In genomic region chr3:128006471-128007424, GRCh38 we compare ENCODE assay signal across 24 cellular contexts. TPM values are rescaled to one million over a fixed set of nuclear protein-coding genes. Genes with fewer than 3 reads are reported as not detected.
DNase-seq lines count a peak whose midpoint lies in the region; ATAC-seq and TF ChIP-seq lines count a peak whose summit lies in the region.
"Had no signal": no experiment of that assay in that cellular context is flagged by ENCODE, and none has a peak within 500 bp of the region (broad histone marks: within the 10 kb centered on the region; RNA-seq: fewer than 3 reads in every experiment).

No MANE protein-coding gene starts in this region.

- no peak overlapping the region for H2BK20ac ChIP-seq in H9 (ENCODE audit: low read depth, low read length, poor library complexity, severe bottlenecking)

- H3K4me1 ChIP-seq in H9 (ENCODE audit: insufficient read depth, low read length) (no peaks in the 10 kb centered on the region; the same call in 1 of the 2 replicates), prostate gland (replicated peaks) (no peaks in the 10 kb centered on the region)
- H3K4me1 ChIP-seq: esophagus muscularis mucosa had no signal

- no peak for ATAC-seq in GM18858 (IDR thresholded peaks at IDR 0.05; ENCODE audit: unreplicated experiment)
- ATAC-seq in naive thymus-derived CD8-positive, alpha-beta T cell: no peak
- ATAC-seq: activated naive CD4-positive, alpha-beta T cell treated with anti-CD3 and anti-CD28 coated beads, Interleukin-2, amount 50 U/mL, for 72 hours; activated T-cell treated with anti-CD3 and anti-CD28 coated beads, Interleukin-2, amount 50 U/mL, for 4 hours; mucosa of descending colon had no signal

- no peaks in the 10 kb centered on the region; a peak in 1 of 5 replicates for H3K9me3 Mint-ChIP-seq in H9
- no peaks in the 10 kb centered on the region for H3K9me3 Mint-ChIP-seq in naive thymus-derived CD8-positive, alpha-beta T cell
- H3K9me3 Mint-ChIP-seq: activated CD4-positive, alpha-beta memory T cell treated with anti-CD3 and anti-CD28 coated beads, Interleukin-2, amount 10 ng/mL, durations not matched to agents 7 days and 5 days; activated naive CD4-positive, alpha-beta T cell treated with anti-CD3 and anti-CD28 coated beads, Interleukin-2, amount 50 U/mL, for 72 hours; activated T-cell treated with anti-CD3 and anti-CD28 coated beads, Interleukin-2, amount 50 U/mL, for 4 hours; T-cell had no signal

- peak overlapping the region in 1 of 3 experiments; percentile 86; a peak in 1 of 7 replicates for H3K27ac Mint-ChIP-seq in H9
- H3K27ac Mint-ChIP-seq in naive thymus-derived CD8-positive, alpha-beta T cell: peak overlapping the region in 1 of 10 donors; percentile 61
- H3K27ac Mint-ChIP-seq: activated CD4-positive, alpha-beta memory T cell treated with anti-CD3 and anti-CD28 coated beads, Interleukin-2, amount 10 ng/mL, durations not matched to agents 7 days and 5 days; T-cell had no signal

- H3K4me3 Mint-ChIP-seq in H9: peak overlapping the region in 1 of 2 experiments; percentile 56; a peak in 2 of 5 replicates
- H3K4me3 Mint-ChIP-seq in naive thymus-derived CD8-positive, alpha-beta T cell: no peak overlapping the region
- H3K4me3 Mint-ChIP-seq: activated CD4-positive, alpha-beta memory T cell treated with anti-CD3 and anti-CD28 coated beads, Interleukin-2, amount 10 ng/mL, durations not matched to agents 7 days and 5 days; activated T-cell treated with anti-CD3 and anti-CD28 coated beads, Interleukin-2, amount 50 U/mL, for 4 hours; T-cell had no signal

- no peak for TF ChIP-seq POLR2A in prostate gland (IDR thresholded peaks at IDR 0.05)

- H3K56ac ChIP-seq in H9 (ENCODE audit: insufficient read length, low read depth, low read length): no peak overlapping the region

- no peak overlapping the region for H2BK15ac ChIP-seq in H9 (ENCODE audit: low read depth, low read length)

- peak overlapping the region; percentile 62 for H3K4me3 ChIP-seq in coronary artery
- H3K4me3 ChIP-seq in prostate gland: no peak overlapping the region
- H3K4me3 ChIP-seq: esophagus muscularis mucosa, mucosa of descending colon, Peyer's patch, skin epidermis had no signal

- H3K18ac ChIP-seq in H9 (ENCODE audit: insufficient read length, low read depth, low read length): no peak overlapping the region

- H3K9ac ChIP-seq in H9 (ENCODE audit: extremely low read depth, insufficient read length, low read length): no peak overlapping the region

- no peak overlapping the region for H3K4ac ChIP-seq in H9 (ENCODE audit: low read depth, low read length)

- no peak overlapping the region for H4K8ac ChIP-seq in H9 (replicated peaks; ENCODE audit: insufficient read length, low read depth, low read length)

- TF ChIP-seq CTCF in H9 (conservative IDR thresholded peaks at IDR 0.05): 0 out of 3 replicates have a peak, but pooled peaks have one; percentile 19
- TF ChIP-seq CTCF in coronary artery (IDR thresholded peaks at IDR 0.05): no peak
- no peak for TF ChIP-seq CTCF in prostate gland (IDR thresholded peaks at IDR 0.05)

- H4K91ac ChIP-seq in H9 (ENCODE audit: insufficient read length, low read depth, low read length): no peak overlapping the region

- H4K5ac ChIP-seq in H9 (ENCODE audit: insufficient read length, low read depth, low read length): no peak overlapping the region

- H2BK5ac ChIP-seq in H9 (ENCODE audit: insufficient read length, low read length): no peak overlapping the region

- no peak overlapping the region for H2AK5ac ChIP-seq in H9 (ENCODE audit: insufficient read length, low read length)

- no peak overlapping the region for H2BK120ac ChIP-seq in H9 (ENCODE audit: low read depth, low read length, poor library complexity, severe bottlenecking)

- no CpG with 5 or more reads among the region's 32 CpGs for WGBS in H9 (ENCODE audit: extremely low coverage, insufficient read length, low lambda C conversion rate)
- WGBS in prostate gland: 46% methylated on average over 32 of the region's 32 CpGs

- H3K9me3 ChIP-seq in H9 (ENCODE audit: control insufficient read depth, low read depth, low read length): no peaks in the 10 kb centered on the region
- no peaks in the 10 kb centered on the region for H3K9me3 ChIP-seq in prostate gland
- H3K9me3 ChIP-seq: esophagus muscularis mucosa, mucosa of descending colon, Peyer's patch had no signal

- no peak overlapping the region for H2BK12ac ChIP-seq in H9 (ENCODE audit: insufficient read length, low read depth, low read length)

- intact Hi-C loops in prostate gland (cut with DNase I): no loop called here

- no peak overlapping the region for H3K27ac ChIP-seq in H9 (ENCODE audit: insufficient read length, low read depth, low read length)
- H3K27ac ChIP-seq in coronary artery: peak overlapping the region; percentile 83 to 89
- H3K27ac ChIP-seq in prostate gland: no peak overlapping the region
- H3K27ac ChIP-seq: brain microvascular endothelial cell, esophagus muscularis mucosa, Peyer's patch, VCaP had no signal

- H4K20me1 ChIP-seq in H9 (ENCODE audit: control insufficient read depth, insufficient read depth, insufficient read length): no peaks in the 10 kb centered on the region

- peaks cover 5% of the 10 kb centered on the region for H3K23me2 ChIP-seq in H9 (ENCODE audit: insufficient read length, low read depth, low read length, poor library complexity, severe bottlenecking)

- H3K79me2 ChIP-seq in H9 (ENCODE audit: insufficient read depth, low read length): no peaks in the 10 kb centered on the region

- peak overlapping the region; percentile 41 for H3K4me2 ChIP-seq in H9 (ENCODE audit: insufficient read depth, insufficient read length, low read length)

- peaks cover 2% of the 10 kb centered on the region; the same call in 1 of the 2 replicates for H3K27me3 Mint-ChIP-seq in H9 (ENCODE audit: low read depth)
- peaks cover 3 to 30% (median 13%) of the 10 kb centered on the region in 5 donors for H3K27me3 Mint-ChIP-seq in naive thymus-derived CD8-positive, alpha-beta T cell

- H3K27me3 ChIP-seq in H9 (ENCODE audit: insufficient read depth, low read length) (no peaks in the 10 kb centered on the region), prostate gland (replicated peaks; ENCODE audit: insufficient read depth) (no peaks in the 10 kb centered on the region)
- H3K27me3 ChIP-seq: brain microvascular endothelial cell, Peyer's patch had no signal

- H3K79me1 ChIP-seq in H9 (ENCODE audit: insufficient read depth, low read depth, low read length, poor library complexity, severe bottlenecking): no peaks in the 10 kb centered on the region

- POLR2A ChIA-PET in naive thymus-derived CD8-positive, alpha-beta T cell (lab: Charles Lee): no interaction called here

- H3K36me3 Mint-ChIP-seq in H9 (ENCODE audit: insufficient read depth in 1 of 3, low read depth in 3 of 3): no peaks in the 10 kb centered on the region
- H3K36me3 Mint-ChIP-seq in naive thymus-derived CD8-positive, alpha-beta T cell: no peaks in the 10 kb centered on the region
- H3K36me3 Mint-ChIP-seq: activated naive CD4-positive, alpha-beta T cell treated with anti-CD3 and anti-CD28 coated beads, Interleukin-2, amount 50 U/mL, for 72 hours; T-cell had no signal

- DNase-seq in AG20443 (ENCODE audit: low spot score) (peak; percentile 8), H9 (peak; percentile 76), coronary artery (ENCODE audit: low spot score) (peak; percentile 85), mesenteric fat pad (ENCODE audit: low spot score) (peak; percentile 88), NCI-H748 (lab: John Stamatoyannopoulos, UW; ENCODE audit: unreplicated experiment) (no peak), prostate gland (ENCODE audit: low spot score) (no peak)
- no peak for DNase-seq in naive thymus-derived CD8-positive, alpha-beta T cell
- DNase-seq: activated CD4-positive, alpha-beta memory T cell treated with anti-CD3 and anti-CD28 coated beads, Interleukin-2, amount 10 ng/mL, durations not matched to agents 7 days and 5 days; activated T-cell treated with anti-CD3 and anti-CD28 coated beads, Interleukin-2, amount 50 U/mL, for 4 hours; brain microvascular endothelial cell; COR-L47; GF-D8; HCEC 1CT; mucosa of descending colon; NCI-H1105 treated with DMSO at 0.1 percent for 48 hours; NCI-H774; Peyer's patch; stimulated activated CD4-positive, alpha-beta T cell treated with anti-CD3 and anti-CD28 coated beads, Interleukin-4, amount 100 ng/mL, for 24 hours; T-cell had no signal

- no peaks in the 10 kb centered on the region for H3K36me3 ChIP-seq in prostate gland
- H3K36me3 ChIP-seq: brain microvascular endothelial cell, esophagus muscularis mucosa, Peyer's patch had no signal

- H2AFZ ChIP-seq in H9 (ENCODE audit: low read length): no peak overlapping the region

- H3T11ph ChIP-seq in H9 (ENCODE audit: low read length): no peak overlapping the region

- peaks cover 23 to 31% of the 10 kb centered on the region in 2 experiments for H3K4me1 Mint-ChIP-seq in H9
- H3K4me1 Mint-ChIP-seq in naive thymus-derived CD8-positive, alpha-beta T cell: peaks cover 0 to 4% (median 1%) of the 10 kb centered on the region in 4 donors

- H3K14ac ChIP-seq in H9 (ENCODE audit: insufficient read depth, low read length): no peak overlapping the region; the same call in 1 of the 2 replicates

- no peak overlapping the region for H3K23ac ChIP-seq in H9 (ENCODE audit: insufficient read length, low read depth, low read length)

RNA-seq across cellular contexts. Expression of gene SEC61A1, which starts 45.5 kb away (rescaled TPM):
- total RNA-seq in H9 (2021) (138 and 146 TPM in 2 replicates), mesenteric fat pad (226 TPM), prostate gland (100 to 1,000 TPM; 166 to 195 TPM)
- 10 to 100 TPM; 92.5 to 97.9 TPM for total RNA-seq in naive thymus-derived CD8-positive, alpha-beta T cell
- 100 to 1,000 TPM in 2 of 3 donors, 10 to 100 TPM in 1; 84.7 to 107 (median 106) TPM for polyA plus RNA-seq in naive thymus-derived CD8-positive, alpha-beta T cell

Comparison
In these comparisons a context has a peak if more than half of its experiments do, and no peak if none do; other contexts are left out.
1. DNase-seq: peak in AG20443 (single experiment), H9 (single experiment), coronary artery (single experiment) and mesenteric fat pad (single experiment); none in NCI-H748 (single experiment), prostate gland (single experiment) and naive thymus-derived CD8-positive, alpha-beta T cell (0 of 10).
2. H3K27ac ChIP-seq: peak in coronary artery (2 of 2); none in H9 (single experiment) and prostate gland (0 of 2).